In the genomic region with DNA sequence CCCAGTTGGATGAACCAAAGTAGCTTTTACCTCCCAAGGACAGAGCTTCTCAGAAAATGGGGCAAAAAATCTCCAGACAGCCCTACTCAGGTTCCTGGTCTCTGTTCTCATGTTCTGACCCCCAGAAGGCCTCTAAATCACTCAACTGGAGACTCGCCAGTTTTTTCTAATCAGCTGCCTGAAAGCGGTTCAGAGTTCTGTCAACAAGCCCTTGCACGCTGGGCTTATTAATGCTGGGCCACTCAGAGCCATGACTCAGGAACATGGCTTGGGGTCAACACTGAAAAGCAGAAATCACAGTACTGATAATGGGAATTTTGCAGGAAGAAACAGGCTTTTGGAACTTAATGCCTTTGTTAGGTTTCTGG, we compare ENCODE assay signal across 9 cellular contexts. TPM values are rescaled to one million over a fixed set of nuclear protein-coding genes. Genes with fewer than 3 reads are reported as not detected.
A peak's percentile ranks its signal among the peaks of the same experiment; 100 is the strongest.
DNase-seq lines count a peak whose midpoint lies in the region; ATAC-seq and TF ChIP-seq lines count a peak whose summit lies in the region.
"Had no signal": no experiment of that assay in that cellular context is flagged by ENCODE, and none has a peak within 500 bp of the region (broad histone marks: within the 10 kb centered on the region; RNA-seq: fewer than 3 reads in every experiment).

No MANE protein-coding gene starts in this region.

- WGBS in heart left ventricle, 4 donors = 18 to 42% (median 23%) methylated on average over 3 of the region's 3 CpGs
- WGBS in smooth muscle cell (ENCODE audit: low lambda C conversion rate) = 5% methylated on average over 3 of the region's 3 CpGs

- H3K4me1 ChIP-seq in heart left ventricle = peaks cover 0 to 64% (median 33%) of the 10 kb centered on the region in 12 donors
- H3K4me1 ChIP-seq in smooth muscle cell (ENCODE audit: low read depth) = peaks cover 10% of the 10 kb centered on the region

- H4K20me1 ChIP-seq in smooth muscle cell (ENCODE audit: low read depth) = no peaks in the 10 kb centered on the region

- peak overlapping the region; percentile 28 to 85 (median 74) for H3K27ac ChIP-seq in heart left ventricle
- H3K27ac ChIP-seq in smooth muscle cell (ENCODE audit: low read depth) = peak overlapping the region; percentile 84
- H3K27ac ChIP-seq: 22Rv1 had no signal

- H3K27ac Mint-ChIP-seq in stimulated activated effector memory CD8-positive, alpha-beta T cell treated with anti-CD3 and anti-CD28 coated beads, Interleukin-12 subunit alpha, Interleukin-12 subunit beta, amount 100 ng/mL, for 72 hours = no peak overlapping the region

- peaks cover 0 to 40% (median 15%) of the 10 kb centered on the region in 9 donors for H3K36me3 ChIP-seq in heart left ventricle
- H3K36me3 ChIP-seq in smooth muscle cell (ENCODE audit: low read depth) = no peaks in the 10 kb centered on the region

- H3K4me3 Mint-ChIP-seq in stimulated activated effector memory CD8-positive, alpha-beta T cell treated with anti-CD3 and anti-CD28 coated beads, Interleukin-12 subunit alpha, Interleukin-12 subunit beta, amount 100 ng/mL, for 72 hours = no peak overlapping the region

- H3K9me3 Mint-ChIP-seq in stimulated activated effector memory CD8-positive, alpha-beta T cell treated with anti-CD3 and anti-CD28 coated beads, Interleukin-12 subunit alpha, Interleukin-12 subunit beta, amount 100 ng/mL, for 72 hours = no peaks in the 10 kb centered on the region

- intact Hi-C loops in heart left ventricle (cut with DNase I) = loop anchor here in 5 of 10 donors (2.0 to 10.0 kb wide), 5 partner anchors 239 to 333 kb away; no protein-coding TSS in a partner anchor

- TF ChIP-seq CTCF in heart left ventricle (IDR thresholded peaks at IDR 0.05) (no peak), smooth muscle cell (IDR thresholded peaks at IDR 0.05; ENCODE audit: borderline replicate concordance, insufficient read depth, poor library complexity, severe bottlenecking) (no peak)

- no peak overlapping the region for H3K4me3 ChIP-seq in heart left ventricle
- no peak overlapping the region for H3K4me3 ChIP-seq in smooth muscle cell

- no peaks in the 10 kb centered on the region for H3K36me3 Mint-ChIP-seq in stimulated activated effector memory CD8-positive, alpha-beta T cell treated with anti-CD3 and anti-CD28 coated beads, Interleukin-12 subunit alpha, Interleukin-12 subunit beta, amount 100 ng/mL, for 72 hours

- in situ Hi-C loops in ACHN (cut with HindIII; ENCODE audit: low pct_ligation_motif_present, low pct_unique_long_range_greater_than_20kb, low sequenced_read_pairs) = loop anchor here (25.0 kb wide), 1 partner anchor 245 kb away; no protein-coding TSS in a partner anchor

- no peak for TF ChIP-seq POLR2A in heart left ventricle (IDR thresholded peaks at IDR 0.05)

- H2AFZ ChIP-seq in smooth muscle cell (ENCODE audit: low read depth) = no peak overlapping the region

- no peaks in the 10 kb centered on the region for H3K79me2 ChIP-seq in smooth muscle cell (ENCODE audit: low read depth)

- H3F3A ChIP-seq in smooth muscle cell (ENCODE audit: low read depth) = peaks cover 8% of the 10 kb centered on the region

- no peaks in the 10 kb centered on the region for H3K4me1 Mint-ChIP-seq in stimulated activated effector memory CD8-positive, alpha-beta T cell treated with anti-CD3 and anti-CD28 coated beads, Interleukin-12 subunit alpha, Interleukin-12 subunit beta, amount 100 ng/mL, for 72 hours

- peak; percentile 72 to 82 (median 76) for ATAC-seq in heart left ventricle
- no peak for ATAC-seq in stimulated activated effector memory CD8-positive, alpha-beta T cell treated with anti-CD3 and anti-CD28 coated beads, Interleukin-12 subunit alpha, Interleukin-12 subunit beta, amount 100 ng/mL, for 72 hours

- H3K27me3 ChIP-seq in heart left ventricle = no peaks in the 10 kb centered on the region
- H3K27me3 ChIP-seq in smooth muscle cell (ENCODE audit: low read depth) = no peaks in the 10 kb centered on the region

- H3K9me3 ChIP-seq in heart left ventricle (no peaks in the 10 kb centered on the region), smooth muscle cell (replicated peaks; ENCODE audit: low read depth) (no peaks in the 10 kb centered on the region)

- H3K9ac ChIP-seq in smooth muscle cell (ENCODE audit: low read depth) = peak overlapping the region; percentile 32

- DNase-seq in DMS153 (lab: John Stamatoyannopoulos, UW) (peak; percentile 57), DMS153 treated with DMSO at 0.1 percent for 48 hours (lab: John Stamatoyannopoulos, UW; ENCODE audit: unreplicated experiment) (no peak), SHP77 (lab: John Stamatoyannopoulos, UW) (peak; percentile 88), heart left ventricle (peak in 4 of 5 donors; percentile 69 to 81 (median 72)), smooth muscle cell (lab: John Stamatoyannopoulos, UW; ENCODE audit: unreplicated experiment) (no peak), ACHN (no peak), retina (no peak)
- DNase-seq in stimulated activated effector memory CD8-positive, alpha-beta T cell treated with anti-CD3 and anti-CD28 coated beads, Interleukin-12 subunit alpha, Interleukin-12 subunit beta, amount 100 ng/mL, for 72 hours (ENCODE audit: low spot score in 2 of 2) = no peak

- H3K4me2 ChIP-seq in smooth muscle cell = peak overlapping the region; percentile 39

RNA-seq across cellular contexts. Expression of a gene that starts 15.3 kb away (rescaled TPM):
- total RNA-seq in heart left ventricle = 100 to 1,000 TPM in 3 of 9 donors, 10 to 100 TPM in 6; 36.8 to 554 (median 66.1) TPM
- 100 to 1,000 TPM in 1 of 2 donors, 10 to 100 TPM in 1; 30.2 to 115 TPM for polyA plus RNA-seq in heart left ventricle
- total RNA-seq in smooth muscle cell = 10.2 and 14.1 TPM in 2 replicates
- 6.0 and 8.7 TPM in 2 replicates for polyA plus RNA-seq in smooth muscle cell

Comparison
In these comparisons a context has a peak if more than half of its experiments do, and no peak if none do; other contexts are left out.
1. DNase-seq: peak in DMS153 (single experiment), SHP77 (2 of 2) and heart left ventricle (4 of 5); none in DMS153 treated with DMSO at 0.1 percent for 48 hours (single experiment), smooth muscle cell (single experiment), ACHN (single experiment), stimulated activated effector memory CD8-positive, alpha-beta T cell treated with anti-CD3 and anti-CD28 coated beads, Interleukin-12 subunit alpha, Interleukin-12 subunit beta, amount 100 ng/mL, for 72 hours (0 of 2) and retina (single experiment).